In genomic region chr1:110235181-110235838, GRCh38 we compare ENCODE assay signal across 11 cellular contexts. TPM values are rescaled to one million over a fixed set of nuclear protein-coding genes. Genes with fewer than 3 reads are reported as not detected.
DNase-seq lines count a peak whose midpoint lies in the region; ATAC-seq, FAIRE-seq and TF ChIP-seq lines count a peak whose summit lies in the region.
"Had no signal": no experiment of that assay in that cellular context is flagged by ENCODE, and none has a peak within 500 bp of the region (broad histone marks: within the 10 kb centered on the region; RNA-seq: fewer than 3 reads in every experiment).

No MANE protein-coding gene starts in this region.

- intact Hi-C loops in heart right ventricle (cut with DNase I) = loop anchor here in 2 of 10 donors (2.0 to 5.0 kb wide), 2 partner anchors 23 to 62 kb away; no protein-coding TSS in a partner anchor

- H3K4me3 ChIP-seq in heart right ventricle (no peak overlapping the region), right atrium auricular region (no peak overlapping the region), keratinocyte (ENCODE audit: control insufficient read depth in 2 of 3, extremely low read depth in 1 of 3, insufficient read depth in 2 of 3, low read depth in 1 of 3, low read length in 3 of 3) (no peak overlapping the region)

- H3K36me3 ChIP-seq in heart right ventricle (peaks cover 0 to 31% (median 11%) of the 10 kb centered on the region in 9 donors), right atrium auricular region (peaks cover 8% of the 10 kb centered on the region), keratinocyte (ENCODE audit: control insufficient read depth in 2 of 2, extremely low read depth in 1 of 2, insufficient read depth in 2 of 2, low read length in 2 of 2) (peaks cover 0 to 7% of the 10 kb centered on the region in 2 experiments)

- no peak for FAIRE-seq in keratinocyte (lab: Jason Lieb, UNC)

- peak overlapping the region; percentile 49 for H3K9ac ChIP-seq in keratinocyte (ENCODE audit: control insufficient read depth, extremely low read depth, insufficient read depth, low read length)

- no peaks in the 10 kb centered on the region for H3K9me1 ChIP-seq in keratinocyte (ENCODE audit: control insufficient read depth, extremely low read depth, insufficient read depth, low read length)

- ATAC-seq in heart right ventricle (peak in 6 of 8 donors; percentile 6 to 57 (median 48)), HG03095 (IDR thresholded peaks at IDR 0.05; ENCODE audit: unreplicated experiment) (no peak)

- H3K27me3 Mint-ChIP-seq in type B pancreatic cell = peaks cover 13% of the 10 kb centered on the region
- H3K27me3 Mint-ChIP-seq: CD4-positive, alpha-beta memory T cell; dendritic cell treated with granulocyte-macrophage colony-stimulating factor and Interleukin-4, amounts not matched to agents 40 ng/mL and 50 ng/mL, for 4 days had no signal

- TF ChIP-seq CTCF in heart right ventricle (IDR thresholded peaks at IDR 0.05) (no peak), right atrium auricular region (IDR thresholded peaks at IDR 0.05) (no peak), VCaP (conservative IDR thresholded peaks at IDR 0.05) (no peak), keratinocyte (optimal IDR thresholded peaks at IDR 0.05 in 1 of 3, IDR thresholded peaks at IDR 0.05 in 1 of 3, conservative IDR thresholded peaks at IDR 0.05 in 1 of 3; ENCODE audit: extremely low read depth in 1 of 3, insufficient read depth in 2 of 3, low read length in 3 of 3) (no peak), type B pancreatic cell (conservative IDR thresholded peaks at IDR 0.05) (no peak)

- WGBS in heart right ventricle, 2 donors = 35 to 45% methylated on average over 13 of the region's 13 CpGs

- H3K27ac ChIP-seq in heart right ventricle (peak overlapping the region in 8 of 10 donors; percentile 36 to 85 (median 68)), right atrium auricular region (peak overlapping the region in 1 of 2 donors; percentile 24), VCaP (peak overlapping the region; percentile 99), keratinocyte (ENCODE audit: control insufficient read depth, insufficient read depth, low read length) (peak overlapping the region; percentile 72)

- H2AFZ ChIP-seq in keratinocyte (ENCODE audit: control insufficient read depth, low read length) = peak overlapping the region; percentile 67

- H3K4me3 Mint-ChIP-seq in type B pancreatic cell = no peak overlapping the region
- H3K4me3 Mint-ChIP-seq: CD4-positive, alpha-beta memory T cell; dendritic cell treated with granulocyte-macrophage colony-stimulating factor and Interleukin-4, amounts not matched to agents 40 ng/mL and 50 ng/mL, for 4 days had no signal

- H3K27me3 ChIP-seq in heart right ventricle (no peaks in the 10 kb centered on the region), right atrium auricular region (no peaks in the 10 kb centered on the region), keratinocyte (ENCODE audit: control insufficient read depth, extremely low read depth, insufficient read depth, low read length) (no peaks in the 10 kb centered on the region)

- peaks cover 16% of the 10 kb centered on the region for H3K4me1 Mint-ChIP-seq in type B pancreatic cell (ENCODE audit: unreplicated experiment)

- H3K79me2 ChIP-seq in keratinocyte (ENCODE audit: control insufficient read depth, insufficient read depth, low read length) = no peaks in the 10 kb centered on the region

- H3K27ac Mint-ChIP-seq in type B pancreatic cell = peak overlapping the region; percentile 24
- H3K27ac Mint-ChIP-seq: CD4-positive, alpha-beta memory T cell; dendritic cell treated with granulocyte-macrophage colony-stimulating factor and Interleukin-4, amounts not matched to agents 40 ng/mL and 50 ng/mL, for 4 days had no signal

- DNase-seq in heart right ventricle (peak in 1 of 2 donors; percentile 38), right atrium auricular region (ENCODE audit: low spot score) (no peak), keratinocyte (ENCODE audit: low read depth, low spot score) (no peak), type B pancreatic cell (ENCODE audit: extremely low spot score, unreplicated experiment) (no peak)
- no peak for DNase-seq in stimulated activated CD4-positive, alpha-beta T cell treated with anti-CD3 and anti-CD28 coated beads, Interleukin-15, amount 100 ng/mL, for 24 hours
- DNase-seq in activated effector memory CD4-positive, alpha-beta T cell treated with Interleukin-2 at 50 U/mL for 16 hours = no peak
- DNase-seq: CD4-positive, alpha-beta memory T cell; T-helper 9 cell had no signal

- H4K20me1 ChIP-seq in keratinocyte (ENCODE audit: control insufficient read depth, extremely low read depth, insufficient read depth, low read length) = no peaks in the 10 kb centered on the region

- peak overlapping the region; percentile 57 for H3K4me2 ChIP-seq in keratinocyte (ENCODE audit: control insufficient read depth, extremely low read depth, insufficient read depth, low read depth, low read length)

- dilution Hi-C loops in keratinocyte (cut with MboI; ENCODE audit: extremely low pct_ligation_motif_present, low sequenced_read_pairs) = no loop called here

- peaks cover 0 to 13% (median 0%) of the 10 kb centered on the region in 11 donors for H3K9me3 ChIP-seq in heart right ventricle
- H3K9me3 ChIP-seq in right atrium auricular region = peaks cover 3 to 9% of the 10 kb centered on the region in 2 donors
- no peaks in the 10 kb centered on the region for H3K9me3 ChIP-seq in keratinocyte (ENCODE audit: control insufficient read depth, low read depth, low read length)

- H3K36me3 Mint-ChIP-seq in type B pancreatic cell = no peaks in the 10 kb centered on the region

- H3K4me1 ChIP-seq in heart right ventricle (peaks cover 0 to 49% (median 32%) of the 10 kb centered on the region in 9 donors), right atrium auricular region (peaks cover 0 to 8% of the 10 kb centered on the region in 2 donors), keratinocyte (ENCODE audit: control insufficient read depth, extremely low read depth, insufficient read depth, low read length) (peaks cover 29% of the 10 kb centered on the region)

- H3K9me3 Mint-ChIP-seq in type B pancreatic cell = no peaks in the 10 kb centered on the region
- H3K9me3 Mint-ChIP-seq: CD4-positive, alpha-beta memory T cell; dendritic cell treated with granulocyte-macrophage colony-stimulating factor and Interleukin-4, amounts not matched to agents 40 ng/mL and 50 ng/mL, for 4 days had no signal

RNA-seq across cellular contexts. Expression of gene KCNC4, which starts 25.2 kb away (rescaled TPM):
- total RNA-seq in heart right ventricle = 10 to 100 TPM in 4 of 10 donors, 1 to 10 TPM in 6; 2.6 to 13.8 (median 6.1) TPM
- polyA plus RNA-seq in heart right ventricle = 1 to 10 TPM; 2.2 to 3.0 TPM
- 1 to 10 TPM; 4.2 to 9.1 TPM for total RNA-seq in right atrium auricular region
- polyA plus RNA-seq in keratinocyte = 1.3 to 2.8 TPM (median 2.2 TPM) in 3 replicates
- polyA plus RNA-seq in keratinocyte (2011; ENCODE audit: low read depth) = 1.2 TPM
- 1.8 and 2.4 TPM in 2 replicates for polyA plus RNA-seq in keratinocyte (2011; cell fraction: cytosol; rRNA removed)
- 7.5 and 8.0 TPM in 2 replicates for polyA plus RNA-seq in keratinocyte (2011; cell fraction: nucleus; rRNA removed)
- 1.8 and 4.9 TPM in 2 replicates for polyA plus RNA-seq in keratinocyte (2012; ENCODE audit: low replicate concordance)
- 3.7 to 11.0 TPM (median 4.6 TPM) in 3 replicates for polyA minus RNA-seq in keratinocyte
- 4.4 TPM for polyA minus RNA-seq in keratinocyte (2011; cell fraction: cytosol; rRNA and poly(A)+ RNA removed)
- polyA minus RNA-seq in keratinocyte (2011; cell fraction: nucleus; rRNA and poly(A)+ RNA removed) = 4.9 and 5.7 TPM in 2 replicates
- total RNA-seq in type B pancreatic cell (ENCODE audit: low replicate concordance) = 3.4 and 4.8 TPM in 2 replicates
